Comparison of ENCODE assay signal across 21 cellular contexts in genomic region chr2:176614930-176615329, GRCh38.
"Had no signal": no experiment of that assay in that cellular context is flagged by ENCODE, and none has a peak within 500 bp of the region (broad histone marks: within the 10 kb centered on the region; RNA-seq: fewer than 3 reads in every experiment).

No MANE protein-coding gene starts in this region.

- H3K27ac Mint-ChIP-seq: activated CD4-positive, alpha-beta memory T cell treated with anti-CD3 and anti-CD28 coated beads, Interleukin-2, amount 10 ng/mL, durations not matched to agents 7 days and 5 days; activated naive CD8-positive, alpha-beta T cell treated with anti-CD3 and anti-CD28 coated beads, Interleukin-2, amount 10 ng/mL, durations not matched to agents 7 days and 5 days; activated T-helper 2 cell treated with anti-CD3 and anti-CD28 coated beads, Interferon-gamma antibody, Interleukin-2, Interleukin-4, amounts not matched to agents 10 μg/mL and 5 μg/mL and 100 μg/mL, durations not matched to agents 14 hours and 24 hours and 36 hours; T-cell had no signal

- ATAC-seq: T-cell had no signal

- DNase-seq: activated CD4-positive, alpha-beta memory T cell treated with anti-CD3 and anti-CD28 coated beads, Interleukin-2, amount 10 ng/mL, durations not matched to agents 7 days and 5 days; activated CD4-positive, alpha-beta T cell treated with anti-CD3 and anti-CD28 coated beads, Interleukin-2, amount 50 U/mL, for 1 hour; activated CD4-positive, CD25-positive, alpha-beta regulatory T cell; activated naive CD4-positive, alpha-beta T cell treated with anti-CD3 and anti-CD28 coated beads, Interleukin-2, amount 50 U/mL, for 16 hours; activated naive CD8-positive, alpha-beta T cell treated with anti-CD3 and anti-CD28 coated beads, Interleukin-2, amount 10 ng/mL, durations not matched to agents 7 days and 5 days; activated T-cell treated with anti-CD3 and anti-CD28 coated beads for 4 hours; activated T-cell treated with anti-CD3 and anti-CD28 coated beads, Interleukin-2, amount 50 U/mL, for 48 hours; aorta; central memory CD4-positive, alpha-beta T cell; MM.1S; NCI-H1105; NCI-H1436; NCI-H1694 treated with DMSO at 0.1 percent for 48 hours; NCI-H2081; NCI-H446; NCI-H524; SIG-M5; T-cell; T-helper 2 cell; T1000 had no signal

- H3K4me1 Mint-ChIP-seq: activated CD4-positive, alpha-beta memory T cell treated with anti-CD3 and anti-CD28 coated beads, Interleukin-2, amount 10 ng/mL, durations not matched to agents 7 days and 5 days; activated naive CD8-positive, alpha-beta T cell treated with anti-CD3 and anti-CD28 coated beads, Interleukin-2, amount 10 ng/mL, durations not matched to agents 7 days and 5 days; T-cell had no signal

- H3K9me3 Mint-ChIP-seq: activated CD4-positive, alpha-beta memory T cell treated with anti-CD3 and anti-CD28 coated beads, Interleukin-2, amount 10 ng/mL, durations not matched to agents 7 days and 5 days; activated naive CD8-positive, alpha-beta T cell treated with anti-CD3 and anti-CD28 coated beads, Interleukin-2, amount 10 ng/mL, durations not matched to agents 7 days and 5 days; activated T-helper 2 cell treated with anti-CD3 and anti-CD28 coated beads, Interferon-gamma antibody, Interleukin-2, Interleukin-4, amounts not matched to agents 10 μg/mL and 5 μg/mL and 100 μg/mL, durations not matched to agents 14 hours and 24 hours and 36 hours; T-cell had no signal

- H3K4me3 Mint-ChIP-seq: activated CD4-positive, alpha-beta memory T cell treated with anti-CD3 and anti-CD28 coated beads, Interleukin-2, amount 10 ng/mL, durations not matched to agents 7 days and 5 days; activated naive CD8-positive, alpha-beta T cell treated with anti-CD3 and anti-CD28 coated beads, Interleukin-2, amount 10 ng/mL, durations not matched to agents 7 days and 5 days; T-cell had no signal

- H3K36me3 Mint-ChIP-seq: activated naive CD8-positive, alpha-beta T cell treated with anti-CD3 and anti-CD28 coated beads, Interleukin-2, amount 10 ng/mL, durations not matched to agents 7 days and 5 days; T-cell had no signal
